ENCODE assay signal across 19 cellular contexts in the genomic region with DNA sequence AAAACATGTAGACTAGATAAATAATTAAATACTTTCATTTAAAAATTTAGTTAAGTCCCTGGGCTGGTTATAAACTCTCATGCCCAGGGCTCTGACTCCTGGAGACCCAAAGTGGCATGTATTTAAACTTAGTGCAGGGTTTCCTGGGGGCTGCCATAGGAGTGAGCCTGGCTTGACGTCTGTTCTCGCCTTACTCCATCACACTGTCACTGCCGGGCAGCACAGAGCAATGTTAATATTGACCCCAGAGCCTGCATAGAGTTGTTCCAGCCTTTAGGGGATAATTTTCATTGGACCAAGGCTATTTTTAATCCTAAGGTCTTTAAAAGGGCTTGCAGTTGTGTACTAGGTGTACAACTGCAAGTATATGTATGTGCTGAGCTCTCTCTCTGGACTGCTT. TPM values are rescaled to one million over a fixed set of nuclear protein-coding genes. Genes with fewer than 3 reads are reported as not detected.
DNase-seq lines count a peak whose midpoint lies in the region; ATAC-seq, FAIRE-seq and TF ChIP-seq lines count a peak whose summit lies in the region.
"Had no signal": no experiment of that assay in that cellular context is flagged by ENCODE, and none has a peak within 500 bp of the region (broad histone marks: within the 10 kb centered on the region; RNA-seq: fewer than 3 reads in every experiment).

No MANE protein-coding gene starts in this region.

- 70 to 82% (median 73%) methylated on average over 3 of the region's 3 CpGs for WGBS in heart left ventricle, 4 donors

- H3K9me3 ChIP-seq in heart left ventricle (peaks cover 0 to 7% (median 1%) of the 10 kb centered on the region in 12 donors), right atrium auricular region (peaks cover 0 to under 1% of the 10 kb centered on the region in 2 donors)

- no peaks in the 10 kb centered on the region for H3K27me3 Mint-ChIP-seq in CD14-positive monocyte (ENCODE audit: low read depth in 3 of 3)
- H3K27me3 Mint-ChIP-seq in progenitor cell of endocrine pancreas: no peaks in the 10 kb centered on the region
- H3K27me3 Mint-ChIP-seq in activated T-cell treated with anti-CD3 and anti-CD28 coated beads, Interleukin-2, amount 50 U/mL, for 72 hours (ENCODE audit: low read depth): no peaks in the 10 kb centered on the region
- H3K27me3 Mint-ChIP-seq: CD4-positive, CD25-positive, alpha-beta regulatory T cell had no signal

- H3K4me3 ChIP-seq in heart left ventricle (no peak overlapping the region), right atrium auricular region (no peak overlapping the region)
- H3K4me3 ChIP-seq: HAP-1 had no signal

- peak in 3 of 4 donors; percentile 44 to 73 (median 67) for ATAC-seq in heart left ventricle
- ATAC-seq in left lobe of liver: peak; percentile 37
- no peak for ATAC-seq in activated T-cell treated with anti-CD3 and anti-CD28 coated beads, Interleukin-2, amount 50 U/mL, for 72 hours (replicated peaks in 1 of 2)
- no peak for ATAC-seq in GM18519 (IDR thresholded peaks at IDR 0.05; ENCODE audit: low FRiP score, unreplicated experiment)
- ATAC-seq: CD8-positive, alpha-beta T cell had no signal

- no peak for FAIRE-seq in frontal cortex (lab: Jason Lieb, UNC)
- FAIRE-seq: GM12892, H54 had no signal

- TF ChIP-seq POLR2A in heart left ventricle (IDR thresholded peaks at IDR 0.05): no peak

- H3K27ac ChIP-seq in heart left ventricle: no peak overlapping the region
- no peak overlapping the region for H3K27ac ChIP-seq in right atrium auricular region

- peak overlapping the region in 6 of 7 donors; percentile 35 to 85 (median 71) for H3K27ac Mint-ChIP-seq in CD14-positive monocyte
- peak overlapping the region; percentile 68 for H3K27ac Mint-ChIP-seq in progenitor cell of endocrine pancreas
- no peak overlapping the region for H3K27ac Mint-ChIP-seq in activated T-cell treated with anti-CD3 and anti-CD28 coated beads, Interleukin-2, amount 50 U/mL, for 72 hours
- H3K27ac Mint-ChIP-seq: CD8-positive, alpha-beta T cell; HFFc6 had no signal

- H3K4me3 Mint-ChIP-seq in CD14-positive monocyte: no peak overlapping the region
- no peak overlapping the region for H3K4me3 Mint-ChIP-seq in progenitor cell of endocrine pancreas (ENCODE audit: low read depth)
- no peak overlapping the region for H3K4me3 Mint-ChIP-seq in activated T-cell treated with anti-CD3 and anti-CD28 coated beads, Interleukin-2, amount 50 U/mL, for 72 hours
- H3K4me3 Mint-ChIP-seq: CD4-positive, CD25-positive, alpha-beta regulatory T cell; CD8-positive, alpha-beta T cell; HFFc6 had no signal

- DNase-seq in heart left ventricle: no peak
- no peak for DNase-seq in right atrium auricular region (ENCODE audit: low spot score)
- DNase-seq in CD14-positive monocyte (ENCODE audit: low spot score): no peak
- no peak for DNase-seq in left lobe of liver (ENCODE audit: low spot score)
- no peak for DNase-seq in progenitor cell of endocrine pancreas (ENCODE audit: low spot score, unreplicated experiment)
- DNase-seq in activated T-cell treated with anti-CD3 and anti-CD28 coated beads, Interleukin-2, amount 50 U/mL, for 72 hours: no peak
- no peak for DNase-seq in frontal cortex (ENCODE audit: low spot score in 2 of 2)
- DNase-seq: C1 segment of cervical spinal cord; Caco-2; CD4-positive, CD25-positive, alpha-beta regulatory T cell; CD8-positive, alpha-beta T cell; DMS153; DND-41; GOT3; HFFc6 had no signal

- intact Hi-C loops in heart left ventricle (cut with DNase I): no loop called here
- intact Hi-C loops in CD14-positive monocyte (cut with micrococcal nuclease): no loop called here

- H3K4me1 Mint-ChIP-seq in CD14-positive monocyte: peaks cover 42% of the 10 kb centered on the region
- H3K4me1 Mint-ChIP-seq in progenitor cell of endocrine pancreas (ENCODE audit: low read depth): peaks cover 7% of the 10 kb centered on the region
- peaks cover 11% of the 10 kb centered on the region for H3K4me1 Mint-ChIP-seq in activated T-cell treated with anti-CD3 and anti-CD28 coated beads, Interleukin-2, amount 50 U/mL, for 72 hours (ENCODE audit: low read depth)

- H3K4me1 ChIP-seq in heart left ventricle (peaks cover 0 to 49% (median 19%) of the 10 kb centered on the region in 12 donors), right atrium auricular region (peaks cover 0 to 14% of the 10 kb centered on the region in 2 donors)
- H3K4me1 ChIP-seq: Caco-2 had no signal

- H3K27me3 ChIP-seq in heart left ventricle (no peaks in the 10 kb centered on the region), right atrium auricular region (no peaks in the 10 kb centered on the region)

- TF ChIP-seq CTCF in heart left ventricle (IDR thresholded peaks at IDR 0.05): no peak
- TF ChIP-seq CTCF in right atrium auricular region (IDR thresholded peaks at IDR 0.05): no peak
- TF ChIP-seq CTCF in CD14-positive monocyte (IDR thresholded peaks at IDR 0.05): no peak
- no peak for TF ChIP-seq CTCF in progenitor cell of endocrine pancreas (IDR thresholded peaks at IDR 0.05; ENCODE audit: unreplicated experiment)

- H3K36me3 Mint-ChIP-seq in CD14-positive monocyte (peaks cover 20 to 27% of the 10 kb centered on the region in 2 donors), progenitor cell of endocrine pancreas (ENCODE audit: insufficient read depth) (peaks cover 44% of the 10 kb centered on the region)
- peaks cover 3 to 14% of the 10 kb centered on the region in 2 donors for H3K36me3 Mint-ChIP-seq in activated T-cell treated with anti-CD3 and anti-CD28 coated beads, Interleukin-2, amount 50 U/mL, for 72 hours (ENCODE audit: insufficient read depth in 2 of 2)

- no peaks in the 10 kb centered on the region for H3K36me3 ChIP-seq in heart left ventricle
- no peaks in the 10 kb centered on the region for H3K36me3 ChIP-seq in right atrium auricular region
- H3K36me3 ChIP-seq: HAP-1 had no signal

- H3K9me3 Mint-ChIP-seq in CD14-positive monocyte: peaks cover 0 to 8% (median 0%) of the 10 kb centered on the region in 7 donors
- peaks cover 26% of the 10 kb centered on the region for H3K9me3 Mint-ChIP-seq in progenitor cell of endocrine pancreas (ENCODE audit: low read depth)
- peaks cover 2 to 4% of the 10 kb centered on the region in 2 donors for H3K9me3 Mint-ChIP-seq in activated T-cell treated with anti-CD3 and anti-CD28 coated beads, Interleukin-2, amount 50 U/mL, for 72 hours

RNA-seq across cellular contexts. Expression of a gene that starts 31.2 kb away (rescaled TPM):
- total RNA-seq in heart left ventricle (10 to 100 TPM; 57.3 to 78.4 (median 74.3) TPM), right atrium auricular region (10 to 100 TPM; 47.5 to 69.4 TPM), left lobe of liver (16.6 TPM), progenitor cell of endocrine pancreas (50.3 and 52.8 TPM in 2 replicates), frontal cortex (44.4 TPM)
- polyA plus RNA-seq in heart left ventricle (10 to 100 TPM; 20.0 to 32.7 TPM), CD14-positive monocyte (10 to 100 TPM; 20.6 to 27.3 TPM)
- total RNA-seq in activated T-cell treated with anti-CD3 and anti-CD28 coated beads, Interleukin-2, amount 50 U/mL, for 72 hours: 10 to 100 TPM; 16.8 to 19.5 TPM

Comparison
In these comparisons a context has a peak if more than half of its experiments do, and no peak if none do; other contexts are left out.
1. ATAC-seq: peak in heart left ventricle (3 of 4) and left lobe of liver (single experiment); none in activated T-cell treated with anti-CD3 and anti-CD28 coated beads, Interleukin-2, amount 50 U/mL, for 72 hours (0 of 2) and GM18519 (single experiment).